ENCODE assay signal across 26 cellular contexts in genomic region chr12:39341761-39342160, GRCh38.
DNase-seq lines count a peak whose midpoint lies in the region; ATAC-seq, FAIRE-seq and TF ChIP-seq lines count a peak whose summit lies in the region.
"Had no signal": no experiment of that assay in that cellular context is flagged by ENCODE, and none has a peak within 500 bp of the region (broad histone marks: within the 10 kb centered on the region; RNA-seq: fewer than 3 reads in every experiment).

No MANE protein-coding gene starts in this region.

- no peak for FAIRE-seq in GM12878 (lab: Jason Lieb, UNC)
- FAIRE-seq: A204.1, D721Med, GM18507, H54 had no signal

- ATAC-seq in natural killer cell treated with Interleukin-12 subunit alpha and Interleukin-12 subunit beta and Interleukin-15 and Interleukin-18, amount 100 ng/mL, for 72 hours = peak in 1 of 2 donors; percentile 17
- ATAC-seq in natural killer cell (no peak), GM12878 (no peak)

- TF ChIP-seq EP300 in GM12878 (IDR thresholded peaks at IDR 0.05; ENCODE audit: borderline replicate concordance in 1 of 2, control insufficient read depth in 1 of 2, low read depth in 2 of 2, low read length in 2 of 2) (no peak), esophagus muscularis mucosa (IDR thresholded peaks at IDR 0.05) (no peak)

- H2AFZ ChIP-seq in GM12878 (ENCODE audit: control insufficient read depth, low read depth, low read length) = no peak overlapping the region

- peaks cover 16% of the 10 kb centered on the region for H3K4me1 Mint-ChIP-seq in activated CD4-positive, alpha-beta memory T cell treated with anti-CD3 and anti-CD28 coated beads for 36 hours (ENCODE audit: low read depth)
- H3K4me1 Mint-ChIP-seq in activated CD4-positive, alpha-beta memory T cell treated with anti-CD3 and anti-CD28 coated beads, Interleukin-2, amount 10 ng/mL, durations not matched to agents 7 days and 5 days = peaks cover 4% of the 10 kb centered on the region
- H3K4me1 Mint-ChIP-seq in activated naive CD4-positive, alpha-beta T cell treated with anti-CD3 and anti-CD28 coated beads, Interleukin-2, amount 50 U/mL, for 24 hours = peaks cover 6% of the 10 kb centered on the region
- H3K4me1 Mint-ChIP-seq in natural killer cell treated with Interleukin-12 subunit alpha and Interleukin-12 subunit beta and Interleukin-15 and Interleukin-18, amount 100 ng/mL, for 72 hours (ENCODE audit: low read depth in 2 of 2) = peaks cover 7 to 11% of the 10 kb centered on the region in 2 donors
- no peaks in the 10 kb centered on the region for H3K4me1 Mint-ChIP-seq in natural killer cell
- H3K4me1 Mint-ChIP-seq: CD14-positive monocyte; CD8-positive, alpha-beta memory T cell had no signal

- SMC1A ChIA-PET in GM12878 (lab: Charles Lee; ENCODE audit: uncharacterized antibody, unreplicated experiment) = interaction anchor here (0.6 to 2.1 kb wide), 4 partner anchors 14 to 418 kb away, joined by 3 to 8 read pairs (median 4); no protein-coding TSS in a partner anchor

- H3K27me3 ChIP-seq in GM12878 (replicated peaks in 1 of 2; ENCODE audit: control insufficient read depth in 2 of 2, insufficient read depth in 2 of 2, low read length in 1 of 2) (no peaks in the 10 kb centered on the region), esophagus muscularis mucosa (no peaks in the 10 kb centered on the region)
- H3K27me3 ChIP-seq: BE2C; BLaER1 treated with 17β-estradiol and CSF1 and Interleukin-3, amounts not matched to agents 10 nM and 100 nM had no signal

- CTCF ChIA-PET in activated CD4-positive, alpha-beta memory T cell treated with anti-CD3 and anti-CD28 coated beads for 36 hours (lab: Charles Lee) = no interaction called here
- CTCF ChIA-PET in activated CD4-positive, alpha-beta memory T cell treated with anti-CD3 and anti-CD28 coated beads, Interleukin-2, amount 10 ng/mL, durations not matched to agents 7 days and 5 days (lab: Charles Lee) = interaction anchor here (1.5 kb wide), 1 partner anchor 24 kb away, joined by 4 read pairs; no protein-coding TSS in a partner anchor
- CTCF ChIA-PET in GM12878 (lab: Yijun Ruan, JAX) = interaction anchor here (0.7 to 1.2 kb wide), 3 partner anchors 9 to 62 kb away, joined by 3 to 4 read pairs (median 3); no protein-coding TSS in a partner anchor

- no peak overlapping the region for H3K9ac ChIP-seq in GM12878 (ENCODE audit: control insufficient read depth, insufficient read depth, low read length)
- H3K9ac ChIP-seq: BLaER1 treated with 17β-estradiol and CSF1 and Interleukin-3, amounts not matched to agents 10 nM and 100 nM had no signal

- peak overlapping the region; percentile 26 for H3K27ac Mint-ChIP-seq in activated CD4-positive, alpha-beta memory T cell treated with anti-CD3 and anti-CD28 coated beads for 36 hours
- H3K27ac Mint-ChIP-seq in activated CD4-positive, alpha-beta memory T cell treated with anti-CD3 and anti-CD28 coated beads, Interleukin-2, amount 10 ng/mL, durations not matched to agents 7 days and 5 days = no peak overlapping the region
- peak overlapping the region; percentile 21 for H3K27ac Mint-ChIP-seq in activated naive CD4-positive, alpha-beta T cell treated with anti-CD3 and anti-CD28 coated beads, Interleukin-2, amount 50 U/mL, for 24 hours
- peak overlapping the region; percentile 87 to 88 for H3K27ac Mint-ChIP-seq in natural killer cell treated with Interleukin-12 subunit alpha and Interleukin-12 subunit beta and Interleukin-15 and Interleukin-18, amount 100 ng/mL, for 72 hours
- H3K27ac Mint-ChIP-seq in natural killer cell = no peak overlapping the region
- H3K27ac Mint-ChIP-seq: CD14-positive monocyte; CD4-positive, alpha-beta T cell; HFFc6 had no signal

- TF ChIP-seq RAD21 in GM12878 (IDR thresholded peaks at IDR 0.05; ENCODE audit: insufficient read depth, low read depth, low read length) = no peak

- peaks cover 15% of the 10 kb centered on the region for H3K36me3 Mint-ChIP-seq in activated CD4-positive, alpha-beta memory T cell treated with anti-CD3 and anti-CD28 coated beads for 36 hours
- H3K36me3 Mint-ChIP-seq in activated CD4-positive, alpha-beta memory T cell treated with anti-CD3 and anti-CD28 coated beads, Interleukin-2, amount 10 ng/mL, durations not matched to agents 7 days and 5 days (ENCODE audit: low read depth) = peaks cover 20% of the 10 kb centered on the region
- peaks cover 9% of the 10 kb centered on the region for H3K36me3 Mint-ChIP-seq in activated naive CD4-positive, alpha-beta T cell treated with anti-CD3 and anti-CD28 coated beads, Interleukin-2, amount 50 U/mL, for 24 hours
- peaks cover 12% of the 10 kb centered on the region for H3K36me3 Mint-ChIP-seq in natural killer cell treated with Interleukin-12 subunit alpha and Interleukin-12 subunit beta and Interleukin-15 and Interleukin-18, amount 100 ng/mL, for 72 hours
- peaks cover 20% of the 10 kb centered on the region for H3K36me3 Mint-ChIP-seq in natural killer cell
- H3K36me3 Mint-ChIP-seq: CD14-positive monocyte had no signal

- H3K4me3 Mint-ChIP-seq in activated CD4-positive, alpha-beta memory T cell treated with anti-CD3 and anti-CD28 coated beads for 36 hours = no peak overlapping the region
- H3K4me3 Mint-ChIP-seq in activated CD4-positive, alpha-beta memory T cell treated with anti-CD3 and anti-CD28 coated beads, Interleukin-2, amount 10 ng/mL, durations not matched to agents 7 days and 5 days = no peak overlapping the region
- H3K4me3 Mint-ChIP-seq in activated naive CD4-positive, alpha-beta T cell treated with anti-CD3 and anti-CD28 coated beads, Interleukin-2, amount 50 U/mL, for 24 hours = no peak overlapping the region
- H3K4me3 Mint-ChIP-seq in natural killer cell treated with Interleukin-12 subunit alpha and Interleukin-12 subunit beta and Interleukin-15 and Interleukin-18, amount 100 ng/mL, for 72 hours = peak overlapping the region; percentile 54
- H3K4me3 Mint-ChIP-seq in natural killer cell = no peak overlapping the region
- H3K4me3 Mint-ChIP-seq: CD14-positive monocyte; CD4-positive, alpha-beta T cell; CD8-positive, alpha-beta memory T cell; HFFc6 had no signal

- H3K4me1 ChIP-seq in GM12878 (ENCODE audit: control insufficient read depth, insufficient read depth, low read length) (peaks cover 5% of the 10 kb centered on the region; the same call in 1 of the 2 replicates), esophagus muscularis mucosa (no peaks in the 10 kb centered on the region)
- H3K4me1 ChIP-seq: BLaER1 treated with 17β-estradiol and CSF1 and Interleukin-3, amounts not matched to agents 10 nM and 100 nM; HAP-1 had no signal

- 100% methylated on average over 1 of the region's 1 CpG for WGBS in GM12878 (ENCODE audit: insufficient coverage, insufficient replicate concordance, low lambda C conversion rate, missing lambda C conversion rate)
- 86% methylated on average over 1 of the region's 1 CpG for whole genome bisulfite sequencing in esophagus muscularis mucosa

- no peaks in the 10 kb centered on the region for H3K9me3 Mint-ChIP-seq in activated CD4-positive, alpha-beta memory T cell treated with anti-CD3 and anti-CD28 coated beads for 36 hours
- H3K9me3 Mint-ChIP-seq in activated CD4-positive, alpha-beta memory T cell treated with anti-CD3 and anti-CD28 coated beads, Interleukin-2, amount 10 ng/mL, durations not matched to agents 7 days and 5 days = no peaks in the 10 kb centered on the region
- H3K9me3 Mint-ChIP-seq in activated naive CD4-positive, alpha-beta T cell treated with anti-CD3 and anti-CD28 coated beads, Interleukin-2, amount 50 U/mL, for 24 hours = no peaks in the 10 kb centered on the region
- H3K9me3 Mint-ChIP-seq in natural killer cell treated with Interleukin-12 subunit alpha and Interleukin-12 subunit beta and Interleukin-15 and Interleukin-18, amount 100 ng/mL, for 72 hours = no peaks in the 10 kb centered on the region
- no peaks in the 10 kb centered on the region for H3K9me3 Mint-ChIP-seq in natural killer cell
- H3K9me3 Mint-ChIP-seq: CD14-positive monocyte; CD4-positive, alpha-beta T cell; CD8-positive, alpha-beta memory T cell had no signal

- H3K4me3 ChIP-seq in GM12878 (no peak overlapping the region), esophagus muscularis mucosa (no peak overlapping the region)
- H3K4me3 ChIP-seq: BLaER1 treated with 17β-estradiol and CSF1 and Interleukin-3, amounts not matched to agents 10 nM and 100 nM; HAP-1 had no signal

- POLR2A ChIA-PET in activated CD4-positive, alpha-beta memory T cell treated with anti-CD3 and anti-CD28 coated beads for 36 hours (lab: Charles Lee) = no interaction called here
- POLR2A ChIA-PET in activated CD4-positive, alpha-beta memory T cell treated with anti-CD3 and anti-CD28 coated beads, Interleukin-2, amount 10 ng/mL, durations not matched to agents 7 days and 5 days (lab: Charles Lee) = no interaction called here
- POLR2A ChIA-PET in GM12878 (lab: Charles Lee) = interaction anchor here (1.3 to 1.6 kb wide), 2 partner anchors 11 to 58 kb away, joined by 3 to 4 read pairs; no protein-coding TSS in a partner anchor

- H3K9me3 ChIP-seq in GM12878 (replicated peaks; ENCODE audit: control insufficient read depth, insufficient read depth, low read length) (no peaks in the 10 kb centered on the region), esophagus muscularis mucosa (no peaks in the 10 kb centered on the region)
- H3K9me3 ChIP-seq: BE2C; BLaER1 treated with 17β-estradiol and CSF1 and Interleukin-3, amounts not matched to agents 10 nM and 100 nM; HAP-1 had no signal

- H3K36me3 ChIP-seq in GM12878 (ENCODE audit: control insufficient read depth in 2 of 2, insufficient read depth in 2 of 2, low read length in 1 of 2) (no peaks in the 10 kb centered on the region), esophagus muscularis mucosa (peaks cover 3 to 11% (median 5%) of the 10 kb centered on the region in 4 donors)
- H3K36me3 ChIP-seq: BLaER1 treated with 17β-estradiol and CSF1 and Interleukin-3, amounts not matched to agents 10 nM and 100 nM; HAP-1 had no signal

- TF ChIP-seq POLR2A in GM12878 (IDR thresholded peaks at IDR 0.05; ENCODE audit: low read depth, low read length) = no peak
- no peak for TF ChIP-seq POLR2A in esophagus muscularis mucosa (IDR thresholded peaks at IDR 0.05; ENCODE audit: low read depth)

- no peaks in the 10 kb centered on the region for H3K79me2 ChIP-seq in GM12878 (ENCODE audit: control insufficient read depth, insufficient read depth, low read length)

- H3K27ac ChIP-seq in GM12878 (ENCODE audit: control insufficient read depth, insufficient read depth) (peak overlapping the region; percentile 35; the same call in 1 of the 2 replicates), esophagus muscularis mucosa (replicated peaks in 1 of 4) (no peak overlapping the region)
- H3K27ac ChIP-seq: 22Rv1; BLaER1 treated with 17β-estradiol and CSF1 and Interleukin-3, amounts not matched to agents 10 nM and 100 nM had no signal

- no peaks in the 10 kb centered on the region for H3K27me3 Mint-ChIP-seq in activated CD4-positive, alpha-beta memory T cell treated with anti-CD3 and anti-CD28 coated beads for 36 hours
- no peaks in the 10 kb centered on the region for H3K27me3 Mint-ChIP-seq in activated CD4-positive, alpha-beta memory T cell treated with anti-CD3 and anti-CD28 coated beads, Interleukin-2, amount 10 ng/mL, durations not matched to agents 7 days and 5 days
- H3K27me3 Mint-ChIP-seq in activated naive CD4-positive, alpha-beta T cell treated with anti-CD3 and anti-CD28 coated beads, Interleukin-2, amount 50 U/mL, for 24 hours = no peaks in the 10 kb centered on the region
- H3K27me3 Mint-ChIP-seq in natural killer cell treated with Interleukin-12 subunit alpha and Interleukin-12 subunit beta and Interleukin-15 and Interleukin-18, amount 100 ng/mL, for 72 hours = no peaks in the 10 kb centered on the region
- no peaks in the 10 kb centered on the region for H3K27me3 Mint-ChIP-seq in natural killer cell (ENCODE audit: low read depth in 2 of 2)
- H3K27me3 Mint-ChIP-seq: CD4-positive, alpha-beta T cell; CD8-positive, alpha-beta memory T cell had no signal

- H4K20me1 ChIP-seq in GM12878 (ENCODE audit: control insufficient read depth, insufficient read depth) = no peaks in the 10 kb centered on the region
- H4K20me1 ChIP-seq: BLaER1 treated with 17β-estradiol and CSF1 and Interleukin-3, amounts not matched to agents 10 nM and 100 nM had no signal

- in situ Hi-C loops in GM12878 (cut with MboI) = loop anchor here (25.0 kb wide), 1 partner anchor 96 kb away; the partner anchor contains the start of gene KIF21A

- H3K4me2 ChIP-seq in GM12878 (ENCODE audit: control insufficient read depth, insufficient read depth) = no peak overlapping the region
- H3K4me2 ChIP-seq: BLaER1 treated with 17β-estradiol and CSF1 and Interleukin-3, amounts not matched to agents 10 nM and 100 nM had no signal

- BruUV-seq in GM12878 (replicated peaks; lab: Mats Ljungman, UMichigan) = no TSS peak

- intact Hi-C loops in activated CD4-positive, alpha-beta memory T cell treated with anti-CD3 and anti-CD28 coated beads for 36 hours (cut with micrococcal nuclease) = loop anchor here (1.0 to 5.0 kb wide), 4 partner anchors 31 to 126 kb away; partner anchors contain the start of gene KIF21A
- intact Hi-C loops in natural killer cell (cut with micrococcal nuclease) = no loop called here
- intact Hi-C loops in GM12878 (cut with micrococcal nuclease; ENCODE audit: unreplicated experiment) = no loop called here
- intact Hi-C loops in esophagus muscularis mucosa (cut with DNase I) = no loop called here

- RAD21 ChIA-PET in GM12878 (lab: Charles Lee; ENCODE audit: unreplicated experiment) = interaction anchor here (1.0 to 1.4 kb wide), 3 partner anchors 62 to 278 kb away, joined by 3 to 4 read pairs (median 3); partner anchors contain the start of gene ABCD2

- no peak for DNase-seq in activated CD4-positive, alpha-beta memory T cell treated with anti-CD3 and anti-CD28 coated beads for 36 hours
- DNase-seq in activated CD4-positive, alpha-beta memory T cell treated with anti-CD3 and anti-CD28 coated beads, Interleukin-2, amount 10 ng/mL, durations not matched to agents 7 days and 5 days = no peak
- no peak for DNase-seq in activated naive CD4-positive, alpha-beta T cell (lab: John Stamatoyannopoulos, UW)
- no peak for DNase-seq in natural killer cell treated with Interleukin-12 subunit alpha and Interleukin-12 subunit beta and Interleukin-15 and Interleukin-18, amount 100 ng/mL, for 72 hours (ENCODE audit: low spot score)
- DNase-seq in natural killer cell (no peak), GM12878 (ENCODE audit: low read depth, low spot score) (no peak), esophagus muscularis mucosa (ENCODE audit: extremely low spot score) (no peak)
- DNase-seq: AML-193; BE2C; CD4-positive, alpha-beta T cell; CD8-positive, alpha-beta memory T cell; DMS 273 treated with DMSO at 0.1 percent for 48 hours; DMS79; EL; GDM1; GOT3; HFFc6 had no signal

- TF ChIP-seq CTCF in natural killer cell (IDR thresholded peaks at IDR 0.05) (no peak), GM12878 (IDR thresholded peaks at IDR 0.05 in 2 of 3, conservative IDR thresholded peaks at IDR 0.05 in 1 of 3; ENCODE audit: control insufficient read depth in 2 of 3, extremely low read depth in 1 of 3, insufficient read depth in 1 of 3, low read depth in 3 of 3, low read length in 3 of 3) (no peak), esophagus muscularis mucosa (IDR thresholded peaks at IDR 0.05) (no peak)

Comparison
In these comparisons a context has a peak if more than half of its experiments do, and no peak if none do; other contexts are left out.
1. H3K27ac Mint-ChIP-seq: peak in activated CD4-positive, alpha-beta memory T cell treated with anti-CD3 and anti-CD28 coated beads for 36 hours (single experiment), activated naive CD4-positive, alpha-beta T cell treated with anti-CD3 and anti-CD28 coated beads, Interleukin-2, amount 50 U/mL, for 24 hours (single experiment) and natural killer cell treated with Interleukin-12 subunit alpha and Interleukin-12 subunit beta and Interleukin-15 and Interleukin-18, amount 100 ng/mL, for 72 hours (2 of 2); none in activated CD4-positive, alpha-beta memory T cell treated with anti-CD3 and anti-CD28 coated beads, Interleukin-2, amount 10 ng/mL, durations not matched to agents 7 days and 5 days (single experiment) and natural killer cell (0 of 2).